ENCODE assay signal across 8 cellular contexts in genomic region chr2:73111300-73112025, GRCh38. TPM values are rescaled to one million over a fixed set of nuclear protein-coding genes. Genes with fewer than 3 reads are reported as not detected.
DNase-seq lines count a peak whose midpoint lies in the region; ATAC-seq and TF ChIP-seq lines count a peak whose summit lies in the region.

No MANE protein-coding gene starts in this region.

- H3K4me3 ChIP-seq in retinal pigment epithelial cell (ENCODE audit: low read length), result peak overlapping the region; percentile 68

- peak; percentile 53 for DNase-seq in Calu3
- peak; percentile 81 for DNase-seq in M059J (ENCODE audit: low read depth)
- peak; percentile 24 for DNase-seq in activated naive CD8-positive, alpha-beta T cell treated with anti-CD3 and anti-CD28 coated beads for 36 hours
- DNase-seq in hepatic stellate cell (ENCODE audit: low spot score), result peak; percentile 56
- DNase-seq in retinal pigment epithelial cell (ENCODE audit: low read depth), result peak; percentile 45
- no peak for DNase-seq in DMS153 (lab: John Stamatoyannopoulos, UW)
- no peak for DNase-seq in superior temporal gyrus (ENCODE audit: extremely low spot score)

- TF ChIP-seq CTCF in Calu3 (IDR thresholded peaks at IDR 0.05; ENCODE audit: unreplicated experiment) (no peak), retinal pigment epithelial cell (conservative IDR thresholded peaks at IDR 0.05; ENCODE audit: low read depth, low read length) (no peak)

- H3K27me3 Mint-ChIP-seq in Calu3 (ENCODE audit: unreplicated experiment), result no peaks in the 10 kb centered on the region
- H3K27me3 Mint-ChIP-seq in activated naive CD8-positive, alpha-beta T cell treated with anti-CD3 and anti-CD28 coated beads for 36 hours, result no peaks in the 10 kb centered on the region

- BruUV-seq in Calu3 (replicated peaks; lab: Mats Ljungman, UMichigan), result TSS peak; percentile 44

- no peak for ATAC-seq in GM21367 (IDR thresholded peaks at IDR 0.05; ENCODE audit: unreplicated experiment)

- peak overlapping the region; percentile 95 for H3K4me3 Mint-ChIP-seq in Calu3 (ENCODE audit: low read depth, unreplicated experiment)
- peak overlapping the region; percentile 80 for H3K4me3 Mint-ChIP-seq in activated naive CD8-positive, alpha-beta T cell treated with anti-CD3 and anti-CD28 coated beads for 36 hours

- no peaks in the 10 kb centered on the region for H3K9me3 Mint-ChIP-seq in Calu3 (ENCODE audit: low read depth, unreplicated experiment)
- no peaks in the 10 kb centered on the region for H3K9me3 Mint-ChIP-seq in activated naive CD8-positive, alpha-beta T cell treated with anti-CD3 and anti-CD28 coated beads for 36 hours

- intact Hi-C loops in Calu3 (cut with micrococcal nuclease; ENCODE audit: unreplicated experiment), result no loop called here

- H3K27ac Mint-ChIP-seq in Calu3 (ENCODE audit: unreplicated experiment), result peak overlapping the region; percentile 80
- no peak overlapping the region for H3K27ac Mint-ChIP-seq in activated naive CD8-positive, alpha-beta T cell treated with anti-CD3 and anti-CD28 coated beads for 36 hours

- CTCF ChIA-PET in Calu3 (lab: Charles Lee), result interaction anchor here (0.6 to 1.6 kb wide), 5 partner anchors 12 to 224 kb away, joined by 3 to 5 read pairs (median 4); partner anchors contain the start of gene SPR

- H3K36me3 Mint-ChIP-seq in Calu3 (ENCODE audit: insufficient read depth, unreplicated experiment), result peaks cover 24% of the 10 kb centered on the region
- H3K36me3 Mint-ChIP-seq in activated naive CD8-positive, alpha-beta T cell treated with anti-CD3 and anti-CD28 coated beads for 36 hours, result no peaks in the 10 kb centered on the region

- H3K4me1 Mint-ChIP-seq in Calu3 (ENCODE audit: low read depth, unreplicated experiment), result peaks cover 38% of the 10 kb centered on the region
- H3K4me1 Mint-ChIP-seq in activated naive CD8-positive, alpha-beta T cell treated with anti-CD3 and anti-CD28 coated beads for 36 hours, result peaks cover 22% of the 10 kb centered on the region

RNA-seq across cellular contexts. Expression of gene RAB11FIP5, which starts 1.3 kb away (rescaled TPM):
- total RNA-seq in Calu3 (2022), result 20.2 and 27.1 TPM in 2 replicates
- 19.4 and 40.8 TPM in 2 replicates for total RNA-seq in M059J (2014; rRNA removed; shearing (Covaris generic))
- total RNA-seq in activated naive CD8-positive, alpha-beta T cell treated with anti-CD3 and anti-CD28 coated beads for 36 hours, result 1 to 10 TPM; 4.0 to 4.3 TPM

RNA-seq across cellular contexts. Expression of gene SFXN5, which starts 40.0 kb away (rescaled TPM):
- total RNA-seq in Calu3 (2022), result 11.3 and 16.4 TPM in 2 replicates
- 7.9 and 17.3 TPM in 2 replicates for total RNA-seq in M059J (2014; rRNA removed; shearing (Covaris generic))
- total RNA-seq in activated naive CD8-positive, alpha-beta T cell treated with anti-CD3 and anti-CD28 coated beads for 36 hours, result 10 to 100 TPM in 1 of 2 experiments, 1 to 10 TPM in 1; 8.3 to 10.8 TPM

Comparison
In these comparisons a context has a peak if more than half of its experiments do, and no peak if none do; other contexts are left out.
1. DNase-seq: peak in Calu3 (single experiment), M059J (single experiment), activated naive CD8-positive, alpha-beta T cell treated with anti-CD3 and anti-CD28 coated beads for 36 hours (single experiment), hepatic stellate cell (single experiment) and retinal pigment epithelial cell (single experiment); none in DMS153 (single experiment) and superior temporal gyrus (single experiment).